ENCODE assay signal across 1 cellular context in genomic region chr15:38021259-38021658, GRCh38.
TF ChIP-seq lines count a peak whose summit lies in the region.

No MANE protein-coding gene starts in this region.

TF ChIP-seq in GM12878, 131 proteins besides CTCF, POLR2A, EP300 and RAD21 (continued from another document and continues in another):
- TF ChIP-seq NR2C2 (IDR thresholded peaks at IDR 0.05; ENCODE audit: borderline replicate concordance, control insufficient read depth, insufficient read length, low read depth) = no peak
- no peak for TF ChIP-seq RB1 (IDR thresholded peaks at IDR 0.05; ENCODE audit: borderline replicate concordance)
- TF ChIP-seq ATF2 (IDR thresholded peaks at IDR 0.05; ENCODE audit: low read length) = no peak
- no peak for TF ChIP-seq STAT1 (conservative IDR thresholded peaks at IDR 0.05)
- no peak for TF ChIP-seq SMAD5 (IDR thresholded peaks at IDR 0.05; ENCODE audit: low read depth)
- peak; percentile 36 to 63; a peak in 3 of 4 replicates for TF ChIP-seq BHLHE40 (IDR thresholded peaks at IDR 0.05; ENCODE audit: borderline replicate concordance in 1 of 2, low read depth in 2 of 2, low read length in 1 of 2)
- TF ChIP-seq DPF2 (IDR thresholded peaks at IDR 0.05) = peak; percentile 51
- no peak for TF ChIP-seq TBL1XR1 (IDR thresholded peaks at IDR 0.05; ENCODE audit: low read depth, low read length)
- no peak for TF ChIP-seq PKNOX1 (IDR thresholded peaks at IDR 0.05)
- no peak for TF ChIP-seq GATAD2B (conservative IDR thresholded peaks at IDR 0.05; ENCODE audit: low read depth)
- TF ChIP-seq MAX (IDR thresholded peaks at IDR 0.05; ENCODE audit: low read depth, low read length) = no peak
- peak; percentile 32; the same call in 1 of the 2 replicates for TF ChIP-seq RELB (IDR thresholded peaks at IDR 0.05; ENCODE audit: low read depth)
- no peak for TF ChIP-seq MYC (IDR thresholded peaks at IDR 0.05; ENCODE audit: insufficient read depth, insufficient read length, insufficient replicate concordance, low read length, severe bottlenecking)
- TF ChIP-seq IRF4 (IDR thresholded peaks at IDR 0.05; ENCODE audit: low read depth, low read length) = no peak
- TF ChIP-seq RELA (IDR thresholded peaks at IDR 0.05; ENCODE audit: borderline replicate concordance, partially characterized antibody) = no peak
- no peak for TF ChIP-seq NRF1 (conservative IDR thresholded peaks at IDR 0.05; ENCODE audit: low read depth, low read length)
- no peak for TF ChIP-seq ZNF274 (IDR thresholded peaks at IDR 0.05; ENCODE audit: insufficient read depth, insufficient read length)
- TF ChIP-seq ZNF592 (IDR thresholded peaks at IDR 0.05) = no peak
- TF ChIP-seq CEBPB (IDR thresholded peaks at IDR 0.05; ENCODE audit: borderline replicate concordance in 1 of 2, low read depth in 2 of 2, low read length in 2 of 2) = no peak
- TF ChIP-seq NFIC (IDR thresholded peaks at IDR 0.05; ENCODE audit: low read depth, low read length) = peak; percentile 67; the same call in 1 of the 2 replicates
- TF ChIP-seq MLLT1 (IDR thresholded peaks at IDR 0.05) = no peak
- no peak for TF ChIP-seq CREB1 (IDR thresholded peaks at IDR 0.05; ENCODE audit: low read depth)
- TF ChIP-seq EZH2 (IDR thresholded peaks at IDR 0.05; ENCODE audit: borderline replicate concordance, control insufficient read depth, low read depth, low read length) = no peak
- TF ChIP-seq CBFB (IDR thresholded peaks at IDR 0.05; ENCODE audit: low read depth) = no peak
- no peak for TF ChIP-seq ESRRA (IDR thresholded peaks at IDR 0.05; ENCODE audit: low read length)
- TF ChIP-seq SPI1 (IDR thresholded peaks at IDR 0.05; ENCODE audit: borderline replicate concordance, insufficient read depth, low read depth, low read length) = no peak
- 0 out of 2 replicates have a peak, but pooled peaks have one; percentile 27 for TF ChIP-seq CREM (IDR thresholded peaks at IDR 0.05; ENCODE audit: low read depth)
- peak; percentile 74 for TF ChIP-seq ATF7 (IDR thresholded peaks at IDR 0.05; ENCODE audit: low read depth)
- TF ChIP-seq PBX3 (IDR thresholded peaks at IDR 0.05; ENCODE audit: insufficient replicate concordance, low read depth, low read length) = no peak
- no peak for TF ChIP-seq ELK1 (IDR thresholded peaks at IDR 0.05; ENCODE audit: low read depth, low read length)
- no peak for TF ChIP-seq NR2C1 (IDR thresholded peaks at IDR 0.05)
- TF ChIP-seq PAX5 (IDR thresholded peaks at IDR 0.05; ENCODE audit: borderline replicate concordance, low read depth, low read length) = no peak
- no peak for TF ChIP-seq SKIL (IDR thresholded peaks at IDR 0.05; ENCODE audit: low read depth, poor library complexity, severe bottlenecking)
- no peak for TF ChIP-seq ZNF217 (IDR thresholded peaks at IDR 0.05)
- TF ChIP-seq ETV6 (conservative IDR thresholded peaks at IDR 0.05 in 1 of 2, IDR thresholded peaks at IDR 0.05 in 1 of 2; ENCODE audit: borderline replicate concordance in 1 of 2, low read depth in 1 of 2) = no peak
- peak; percentile 29; the same call in 1 of the 2 replicates for TF ChIP-seq JUNB (IDR thresholded peaks at IDR 0.05)
- TF ChIP-seq USF2 (IDR thresholded peaks at IDR 0.05; ENCODE audit: borderline replicate concordance, low read depth, low read length) = peak; percentile 21; the same call in 1 of the 2 replicates
- no peak for TF ChIP-seq MYB (IDR thresholded peaks at IDR 0.05; ENCODE audit: borderline replicate concordance, low read depth, low read length)
- TF ChIP-seq NR2F1 (conservative IDR thresholded peaks at IDR 0.05) = no peak
- no peak for TF ChIP-seq CHD1 (IDR thresholded peaks at IDR 0.05; ENCODE audit: low read depth, low read length)
- no peak for TF ChIP-seq SIX5 (IDR thresholded peaks at IDR 0.05; ENCODE audit: low read depth, low read length, severe bottlenecking)
- no peak for TF ChIP-seq PAX8 (IDR thresholded peaks at IDR 0.05)
- peak; percentile 63; the same call in 1 of the 2 replicates for TF ChIP-seq FOXM1 (IDR thresholded peaks at IDR 0.05; ENCODE audit: low read depth, low read length)
- no peak for TF ChIP-seq E2F8 (IDR thresholded peaks at IDR 0.05; ENCODE audit: low read depth, partially characterized antibody)
